25 cellular contexts compared by ENCODE assay signal in genomic region chr15:41812820-41813375, GRCh38.
"Had no signal": no experiment of that assay in that cellular context is flagged by ENCODE, and none has a peak within 500 bp of the region (broad histone marks: within the 10 kb centered on the region; RNA-seq: fewer than 3 reads in every experiment).

No MANE protein-coding gene starts in this region.

- H3K4me1 ChIP-seq: lower lobe of right lung, psoas muscle, thyroid gland had no signal

- H3K36me3 ChIP-seq: ovary had no signal

- H3K4me3 ChIP-seq: esophagus squamous epithelium, heart right ventricle, lower lobe of right lung, ovary, psoas muscle, skin epidermis, thyroid gland had no signal

- H3K9me3 ChIP-seq: esophagus squamous epithelium, heart right ventricle, lower lobe of right lung, ovary, psoas muscle, thyroid gland had no signal

- H3K27ac ChIP-seq: esophagus squamous epithelium, heart right ventricle, lower lobe of right lung, ovary, psoas muscle, skin epidermis, thyroid gland had no signal

- DNase-seq: cortex of kidney; effector memory CD8-positive, alpha-beta T cell; erythroblast; esophagus squamous epithelium; foreskin melanocyte; glutamatergic neuron; heart right ventricle; hippocampal formation; islet precursor cell; kidney glomerular epithelial cell; left ventricle myocardium superior; lower lobe of right lung; naive thymus-derived CD8-positive, alpha-beta T cell; nephron progenitor cell; nucleus accumbens; ovary; psoas muscle; right cardiac atrium; stimulated activated CD4-positive, alpha-beta T cell treated with anti-CD3 and anti-CD28 coated beads, Interleukin-15, amount 100 ng/mL, for 24 hours; stimulated activated CD4-positive, alpha-beta T cell treated with anti-CD3 and anti-CD28 coated beads, Interleukin-2, amount 100 ng/mL, for 48 hours; stimulated activated naive CD4-positive, alpha-beta T cell; stimulated activated naive CD8-positive, alpha-beta T cell treated with anti-CD3 and anti-CD28 coated beads, Interleukin-15, amount 100 ng/mL, for 72 hours; thyroid gland; trophoblast cell had no signal

- H3K27me3 ChIP-seq: esophagus squamous epithelium, heart right ventricle, ovary, thyroid gland had no signal
